ENCODE assay signal across 8 cellular contexts in genomic region chr6:85593438-85594196, GRCh38. TPM values are rescaled to one million over a fixed set of nuclear protein-coding genes. Genes with fewer than 3 reads are reported as not detected.
A peak's percentile ranks its signal among the peaks of the same experiment; 100 is the strongest.
DNase-seq lines count a peak whose midpoint lies in the region; ATAC-seq and TF ChIP-seq lines count a peak whose summit lies in the region.

TSS of gene SNX14 (minus strand) at chr6:85593858. CDS start at chr6:85593718, 140 bp downstream.

- no peak for TF ChIP-seq CTCF in C4-2B (conservative IDR thresholded peaks at IDR 0.05)

- DNase-seq in NCI-H526 treated with DMSO at 0.1 percent for 48 hours (lab: John Stamatoyannopoulos, UW) (peak; percentile 84), dedifferentiated amniotic fluid mesenchymal stem cell (ENCODE audit: extremely low spot score) (peak; percentile 92), left lobe of liver (ENCODE audit: low spot score) (peak; percentile 99)
- DNase-seq in activated CD4-positive, alpha-beta T cell treated with anti-CD3 and anti-CD28 coated beads, Interleukin-2, amount 50 U/mL, for 1 hour, result peak; percentile 69
- peak; percentile 75 to 84 for DNase-seq in stimulated activated CD4-positive, alpha-beta T cell treated with anti-CD3 and anti-CD28 coated beads, Interleukin-2, amount 100 ng/mL, for 24 hours

- peak; percentile 94 for ATAC-seq in GM19324 (IDR thresholded peaks at IDR 0.05; ENCODE audit: low FRiP score, unreplicated experiment)
- ATAC-seq in HG03460 (IDR thresholded peaks at IDR 0.05; ENCODE audit: unreplicated experiment), result peak; percentile 87
- peak; percentile 91 for ATAC-seq in left lobe of liver

- peak within 1 kb of the TSS; percentile 84 for H3K27ac ChIP-seq in C4-2B

RNA-seq across cellular contexts. Expression of gene SNX14, which starts in this region (rescaled TPM):
- 37.5 TPM for total RNA-seq in left lobe of liver

Comparison
In these comparisons a context has a peak if more than half of its experiments do, and no peak if none do; other contexts are left out.
1. Peak in every context shown above with its lines: DNase-seq, ATAC-seq and H3K27ac ChIP-seq.